2 cellular contexts compared by ENCODE assay signal in the genomic region with DNA sequence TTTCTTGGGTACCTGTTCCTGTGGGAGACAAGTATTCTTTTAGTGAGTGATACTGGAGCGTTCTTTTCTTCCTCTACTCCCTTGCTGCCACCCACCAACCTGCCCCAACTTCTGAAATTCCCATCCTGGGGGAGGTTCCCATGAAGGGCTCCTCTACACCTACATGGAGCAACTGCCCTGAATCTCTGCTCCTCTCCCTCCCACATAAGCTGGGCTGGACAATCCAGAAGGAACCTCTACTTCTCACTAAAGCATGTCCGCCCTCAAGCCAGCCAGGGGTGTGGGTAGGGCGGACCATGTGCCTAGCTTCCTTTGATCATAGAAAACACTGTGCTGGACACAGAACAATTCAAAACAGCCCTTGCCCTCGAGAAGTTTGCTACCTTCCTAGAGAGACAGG.
A peak's percentile ranks its signal among the peaks of the same experiment; 100 is the strongest.
TF ChIP-seq lines count a peak whose summit lies in the region.

No MANE protein-coding gene starts in this region.

TF ChIP-seq in HEK293, 187 proteins besides CTCF, POLR2A, EP300 and RAD21 (continued from another document):
- TF ChIP-seq, protein P1, sequence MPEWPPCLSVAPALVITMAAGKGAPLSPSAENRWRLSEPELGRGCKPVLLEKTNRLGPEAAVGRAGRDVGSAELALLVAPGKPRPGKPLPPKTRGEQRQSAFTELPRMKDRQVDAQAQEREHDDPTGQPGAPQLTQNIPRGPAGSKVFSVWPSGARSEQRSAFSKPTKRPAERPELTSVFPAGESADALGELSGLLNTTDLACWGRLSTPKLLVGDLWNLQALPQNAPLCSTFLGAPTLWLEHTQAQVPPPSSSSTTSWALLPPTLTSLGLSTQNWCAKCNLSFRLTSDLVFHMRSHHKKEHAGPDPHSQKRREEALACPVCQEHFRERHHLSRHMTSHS (tag by site-specific recombination; IDR thresholded peaks at IDR 0.05) = no peak
- peak; percentile 89 for TF ChIP-seq EGR2 (tag by site-specific recombination; IDR thresholded peaks at IDR 0.05; ENCODE audit: low read depth)
- no peak for TF ChIP-seq MEIS1 (CRISPR knock-in tag; IDR thresholded peaks at IDR 0.05; ENCODE audit: borderline replicate concordance)
- TF ChIP-seq ZNF610 (tag by site-specific recombination; IDR thresholded peaks at IDR 0.05; ENCODE audit: borderline replicate concordance) = no peak
- no peak for TF ChIP-seq ZNF335 (tag by site-specific recombination; conservative IDR thresholded peaks at IDR 0.05)
- TF ChIP-seq ZNF654 (tag by site-specific recombination; IDR thresholded peaks at IDR 0.05; ENCODE audit: low read depth) = no peak
- TF ChIP-seq, protein P2, sequence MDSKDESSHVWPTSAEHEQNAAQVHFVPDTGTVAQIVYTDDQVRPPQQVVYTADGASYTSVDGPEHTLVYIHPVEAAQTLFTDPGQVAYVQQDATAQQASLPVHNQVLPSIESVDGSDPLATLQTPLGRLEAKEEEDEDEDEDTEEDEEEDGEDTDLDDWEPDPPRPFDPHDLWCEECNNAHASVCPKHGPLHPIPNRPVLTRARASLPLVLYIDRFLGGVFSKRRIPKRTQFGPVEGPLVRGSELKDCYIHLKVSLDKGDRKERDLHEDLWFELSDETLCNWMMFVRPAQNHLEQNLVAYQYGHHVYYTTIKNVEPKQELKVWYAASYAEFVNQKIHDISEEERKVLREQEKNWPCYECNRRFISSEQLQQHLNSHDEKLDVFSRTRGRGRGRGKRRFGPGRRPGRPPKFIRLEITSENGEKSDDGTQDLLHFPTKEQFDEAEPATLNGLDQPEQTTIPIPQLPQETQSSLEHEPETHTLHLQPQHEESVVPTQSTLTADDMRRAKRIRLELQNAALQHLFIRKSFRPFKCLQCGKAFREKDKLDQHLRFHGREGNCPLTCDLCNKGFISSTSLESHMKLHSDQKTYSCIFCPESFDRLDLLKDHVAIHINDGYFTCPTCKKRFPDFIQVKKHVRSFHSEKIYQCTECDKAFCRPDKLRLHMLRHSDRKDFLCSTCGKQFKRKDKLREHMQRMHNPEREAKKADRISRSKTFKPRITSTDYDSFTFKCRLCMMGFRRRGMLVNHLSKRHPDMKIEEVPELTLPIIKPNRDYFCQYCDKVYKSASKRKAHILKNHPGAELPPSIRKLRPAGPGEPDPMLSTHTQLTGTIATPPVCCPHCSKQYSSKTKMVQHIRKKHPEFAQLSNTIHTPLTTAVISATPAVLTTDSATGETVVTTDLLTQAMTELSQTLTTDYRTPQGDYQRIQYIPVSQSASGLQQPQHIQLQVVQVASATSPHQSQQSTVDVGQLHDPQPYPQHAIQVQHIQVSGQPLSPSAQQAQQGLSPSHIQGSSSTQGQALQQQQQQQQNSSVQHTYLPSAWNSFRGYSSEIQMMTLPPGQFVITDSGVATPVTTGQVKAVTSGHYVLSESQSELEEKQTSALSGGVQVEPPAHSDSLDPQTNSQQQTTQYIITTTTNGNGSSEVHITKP (tag by site-specific recombination; IDR thresholded peaks at IDR 0.05) = 0 out of 2 replicates have a peak, but pooled peaks have one; percentile 17

TF ChIP-seq in WTC11, 78 proteins besides CTCF, POLR2A, EP300 and RAD21:
- TF ChIP-seq, protein P3, sequence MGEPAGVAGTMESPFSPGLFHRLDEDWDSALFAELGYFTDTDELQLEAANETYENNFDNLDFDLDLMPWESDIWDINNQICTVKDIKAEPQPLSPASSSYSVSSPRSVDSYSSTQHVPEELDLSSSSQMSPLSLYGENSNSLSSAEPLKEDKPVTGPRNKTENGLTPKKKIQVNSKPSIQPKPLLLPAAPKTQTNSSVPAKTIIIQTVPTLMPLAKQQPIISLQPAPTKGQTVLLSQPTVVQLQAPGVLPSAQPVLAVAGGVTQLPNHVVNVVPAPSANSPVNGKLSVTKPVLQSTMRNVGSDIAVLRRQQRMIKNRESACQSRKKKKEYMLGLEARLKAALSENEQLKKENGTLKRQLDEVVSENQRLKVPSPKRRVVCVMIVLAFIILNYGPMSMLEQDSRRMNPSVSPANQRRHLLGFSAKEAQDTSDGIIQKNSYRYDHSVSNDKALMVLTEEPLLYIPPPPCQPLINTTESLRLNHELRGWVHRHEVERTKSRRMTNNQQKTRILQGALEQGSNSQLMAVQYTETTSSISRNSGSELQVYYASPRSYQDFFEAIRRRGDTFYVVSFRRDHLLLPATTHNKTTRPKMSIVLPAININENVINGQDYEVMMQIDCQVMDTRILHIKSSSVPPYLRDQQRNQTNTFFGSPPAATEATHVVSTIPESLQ (CRISPR knock-in tag; IDR thresholded peaks at IDR 0.05) = no peak
- TF ChIP-seq, protein P4, sequence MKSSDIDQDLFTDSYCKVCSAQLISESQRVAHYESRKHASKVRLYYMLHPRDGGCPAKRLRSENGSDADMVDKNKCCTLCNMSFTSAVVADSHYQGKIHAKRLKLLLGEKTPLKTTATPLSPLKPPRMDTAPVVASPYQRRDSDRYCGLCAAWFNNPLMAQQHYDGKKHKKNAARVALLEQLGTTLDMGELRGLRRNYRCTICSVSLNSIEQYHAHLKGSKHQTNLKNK (CRISPR knock-in tag; IDR thresholded peaks at IDR 0.05) = no peak
